Comparison of ENCODE assay signal across 8 cellular contexts in genomic region chrX:47854474-47854873, GRCh38. TPM values are rescaled to one million over a fixed set of nuclear protein-coding genes. Genes with fewer than 3 reads are reported as not detected.
DNase-seq lines count a peak whose midpoint lies in the region; ATAC-seq and TF ChIP-seq lines count a peak whose summit lies in the region.

No MANE protein-coding gene starts in this region.

- peaks cover 16% of the 10 kb centered on the region for H3K36me3 Mint-ChIP-seq in nephron (ENCODE audit: low read depth)

- TF ChIP-seq CTCF in nephron (IDR thresholded peaks at IDR 0.05; ENCODE audit: unreplicated experiment in 3 of 3): peak; percentile 42 to 49 (median 44)

- peaks cover 3% of the 10 kb centered on the region for H3K9me3 Mint-ChIP-seq in nephron

- DNase-seq in DMS 273 (lab: John Stamatoyannopoulos, UW; ENCODE audit: unreplicated experiment) (peak; percentile 24), DMS 273 treated with DMSO at 0.1 percent for 48 hours (lab: John Stamatoyannopoulos, UW) (no peak), RPMI8226 (peak; percentile 40), dermis microvascular lymphatic vessel endothelial cell (ENCODE audit: low read depth in 2 of 2) (peak; percentile 32 to 44), NCI-H446 treated with DMSO at 0.1 percent for 48 hours (lab: John Stamatoyannopoulos, UW) (no peak)

- no peaks in the 10 kb centered on the region for H3K27me3 Mint-ChIP-seq in nephron (ENCODE audit: low read depth)

- no peaks in the 10 kb centered on the region for H3K4me1 Mint-ChIP-seq in nephron

- no peak overlapping the region for H3K4me3 Mint-ChIP-seq in nephron

- no peak for ATAC-seq in GM18907 (IDR thresholded peaks at IDR 0.05; ENCODE audit: unreplicated experiment)
- ATAC-seq in HG03159 (IDR thresholded peaks at IDR 0.05; ENCODE audit: unreplicated experiment): no peak

- peak overlapping the region in 2 of 3 experiments; percentile 18 to 58 for H3K27ac Mint-ChIP-seq in nephron

RNA-seq across cellular contexts. Expression of gene ZNF81, which starts 17.8 kb away (rescaled TPM):
- total RNA-seq in dermis microvascular lymphatic vessel endothelial cell: 3.3 and 4.0 TPM in 2 replicates

Comparison
In these comparisons a context has a peak if more than half of its experiments do, and no peak if none do; other contexts are left out.
1. DNase-seq: peak in DMS 273 (single experiment), RPMI8226 (single experiment) and dermis microvascular lymphatic vessel endothelial cell (2 of 2); none in DMS 273 treated with DMSO at 0.1 percent for 48 hours (single experiment) and NCI-H446 treated with DMSO at 0.1 percent for 48 hours (single experiment).